Comparison of ENCODE assay signal across 1 cellular context in genomic region chr20:19901226-19901625, GRCh38.
TF ChIP-seq lines count a peak whose summit lies in the region.

No MANE protein-coding gene starts in this region.

TF ChIP-seq in IMR-90, 13 proteins besides CTCF, POLR2A, EP300 and RAD21:
- TF ChIP-seq ELK1 (IDR thresholded peaks at IDR 0.05; ENCODE audit: borderline replicate concordance, low read depth, low read length), result no peak
- no peak for TF ChIP-seq MXI1 (IDR thresholded peaks at IDR 0.05; ENCODE audit: borderline replicate concordance, low read depth, low read length)
